In genomic region chr1:32266926-32267645, GRCh38 we compare ENCODE assay signal across 12 cellular contexts. TPM values are rescaled to one million over a fixed set of nuclear protein-coding genes. Genes with fewer than 3 reads are reported as not detected.
A peak's percentile ranks its signal among the peaks of the same experiment; 100 is the strongest.
DNase-seq lines count a peak whose midpoint lies in the region; ATAC-seq, FAIRE-seq and TF ChIP-seq lines count a peak whose summit lies in the region.
"Had no signal": no experiment of that assay in that cellular context is flagged by ENCODE, and none has a peak within 500 bp of the region (broad histone marks: within the 10 kb centered on the region; RNA-seq: fewer than 3 reads in every experiment).

No MANE protein-coding gene starts in this region.

- H3K4me1 Mint-ChIP-seq in activated naive CD4-positive, alpha-beta T cell treated with anti-CD3 and anti-CD28 coated beads for 36 hours (ENCODE audit: low read depth) = peaks cover 63% of the 10 kb centered on the region
- peaks cover 60% of the 10 kb centered on the region for H3K4me1 Mint-ChIP-seq in activated CD4-positive, alpha-beta memory T cell treated with anti-CD3 and anti-CD28 coated beads for 36 hours (ENCODE audit: low read depth)
- peaks cover 84% of the 10 kb centered on the region for H3K4me1 Mint-ChIP-seq in stimulated activated naive CD8-positive, alpha-beta T cell treated with anti-CD3 and anti-CD28 coated beads, Interleukin-15, amount 100 ng/mL, for 72 hours

- no peaks in the 10 kb centered on the region for H3K9me3 Mint-ChIP-seq in activated naive CD4-positive, alpha-beta T cell treated with anti-CD3 and anti-CD28 coated beads for 36 hours
- H3K9me3 Mint-ChIP-seq in activated CD4-positive, alpha-beta memory T cell treated with anti-CD3 and anti-CD28 coated beads for 36 hours = no peaks in the 10 kb centered on the region
- H3K9me3 Mint-ChIP-seq in stimulated activated naive CD8-positive, alpha-beta T cell treated with anti-CD3 and anti-CD28 coated beads, Interleukin-15, amount 100 ng/mL, for 72 hours = peaks cover 0 to 3% of the 10 kb centered on the region in 2 donors

- DNase-seq in activated naive CD4-positive, alpha-beta T cell treated with anti-CD3 and anti-CD28 coated beads for 36 hours = peak; percentile 64
- no peak for DNase-seq in activated naive CD4-positive, alpha-beta T cell (lab: John Stamatoyannopoulos, UW)
- peak; percentile 50 for DNase-seq in activated CD4-positive, alpha-beta memory T cell treated with anti-CD3 and anti-CD28 coated beads for 36 hours
- peak; percentile 60 for DNase-seq in fibroblast of pulmonary artery (ENCODE audit: low read depth)
- no peak for DNase-seq in stimulated activated naive CD8-positive, alpha-beta T cell treated with anti-CD3 and anti-CD28 coated beads, Interleukin-15, amount 100 ng/mL, for 72 hours
- DNase-seq in H54 (ENCODE audit: insufficient read length, low spot score) = no peak
- DNase-seq: MG63, NCI-H82, nucleus accumbens had no signal

- CTCF ChIA-PET in activated naive CD4-positive, alpha-beta T cell treated with anti-CD3 and anti-CD28 coated beads for 36 hours (lab: Charles Lee) = interaction anchor here (0.5 to 1.2 kb wide), 3 partner anchors 9 to 31 kb away, joined by 3 read pairs; partner anchors contain the start of gene LCK
- CTCF ChIA-PET in activated CD4-positive, alpha-beta memory T cell treated with anti-CD3 and anti-CD28 coated beads for 36 hours (lab: Charles Lee) = no interaction called here

- ATAC-seq in stimulated activated naive CD8-positive, alpha-beta T cell treated with anti-CD3 and anti-CD28 coated beads, Interleukin-15, amount 100 ng/mL, for 72 hours = peak; percentile 47
- ATAC-seq in HG03139 (IDR thresholded peaks at IDR 0.05; ENCODE audit: unreplicated experiment) (no peak), HG02798 (IDR thresholded peaks at IDR 0.05; ENCODE audit: poor library complexity, unreplicated experiment) (no peak)

- H3K36me3 Mint-ChIP-seq in activated naive CD4-positive, alpha-beta T cell treated with anti-CD3 and anti-CD28 coated beads for 36 hours (ENCODE audit: low read depth) = peaks cover 24% of the 10 kb centered on the region
- peaks cover 25% of the 10 kb centered on the region for H3K36me3 Mint-ChIP-seq in activated CD4-positive, alpha-beta memory T cell treated with anti-CD3 and anti-CD28 coated beads for 36 hours

- H3K27ac Mint-ChIP-seq in activated naive CD4-positive, alpha-beta T cell treated with anti-CD3 and anti-CD28 coated beads for 36 hours = peak overlapping the region; percentile 99
- peak overlapping the region; percentile 98 for H3K27ac Mint-ChIP-seq in activated CD4-positive, alpha-beta memory T cell treated with anti-CD3 and anti-CD28 coated beads for 36 hours
- H3K27ac Mint-ChIP-seq in stimulated activated naive CD8-positive, alpha-beta T cell treated with anti-CD3 and anti-CD28 coated beads, Interleukin-15, amount 100 ng/mL, for 72 hours = peak overlapping the region; percentile 81 to 97

- no peak for FAIRE-seq in H54 (lab: Jason Lieb, UNC)
- FAIRE-seq: endometrium had no signal

- no peak for TF ChIP-seq POLR2A in H54 (IDR thresholded peaks at IDR 0.05; ENCODE audit: low read depth, low read length)

- no peaks in the 10 kb centered on the region for H3K27me3 Mint-ChIP-seq in activated naive CD4-positive, alpha-beta T cell treated with anti-CD3 and anti-CD28 coated beads for 36 hours (ENCODE audit: low read depth)
- H3K27me3 Mint-ChIP-seq in activated CD4-positive, alpha-beta memory T cell treated with anti-CD3 and anti-CD28 coated beads for 36 hours = no peaks in the 10 kb centered on the region
- H3K27me3 Mint-ChIP-seq in stimulated activated naive CD8-positive, alpha-beta T cell treated with anti-CD3 and anti-CD28 coated beads, Interleukin-15, amount 100 ng/mL, for 72 hours = no peaks in the 10 kb centered on the region

- H3K4me3 ChIP-seq in fibroblast of pulmonary artery (replicated peaks; ENCODE audit: low read depth, low read length) = no peak overlapping the region
- H3K4me3 ChIP-seq: MG63 had no signal

- peak overlapping the region; percentile 50 for H3K4me3 Mint-ChIP-seq in activated naive CD4-positive, alpha-beta T cell treated with anti-CD3 and anti-CD28 coated beads for 36 hours
- H3K4me3 Mint-ChIP-seq in activated CD4-positive, alpha-beta memory T cell treated with anti-CD3 and anti-CD28 coated beads for 36 hours = peak overlapping the region; percentile 67
- peak overlapping the region; percentile 81 to 83 for H3K4me3 Mint-ChIP-seq in stimulated activated naive CD8-positive, alpha-beta T cell treated with anti-CD3 and anti-CD28 coated beads, Interleukin-15, amount 100 ng/mL, for 72 hours

- intact Hi-C loops in activated naive CD4-positive, alpha-beta T cell treated with anti-CD3 and anti-CD28 coated beads for 36 hours (cut with micrococcal nuclease) = loop anchor here (1.0 to 5.0 kb wide), 2 partner anchors 17 to 340 kb away; no protein-coding TSS in a partner anchor
- intact Hi-C loops in activated CD4-positive, alpha-beta memory T cell treated with anti-CD3 and anti-CD28 coated beads for 36 hours (cut with micrococcal nuclease) = no loop called here

- POLR2A ChIA-PET in activated CD4-positive, alpha-beta memory T cell treated with anti-CD3 and anti-CD28 coated beads for 36 hours (lab: Charles Lee) = no interaction called here

- TF ChIP-seq CTCF in fibroblast of pulmonary artery (IDR thresholded peaks at IDR 0.05; ENCODE audit: low read length, missing control alignments) = no peak

RNA-seq across cellular contexts. Expression of gene LCK, which starts 16.0 kb away (rescaled TPM):
- total RNA-seq in activated naive CD4-positive, alpha-beta T cell treated with anti-CD3 and anti-CD28 coated beads for 36 hours = 100 to 1,000 TPM; 156 to 164 TPM
- 100 to 1,000 TPM; 224 to 246 TPM for total RNA-seq in activated CD4-positive, alpha-beta memory T cell treated with anti-CD3 and anti-CD28 coated beads for 36 hours

RNA-seq across cellular contexts. Expression of gene FAM167B, which starts 20.1 kb away (rescaled TPM):
- total RNA-seq in activated naive CD4-positive, alpha-beta T cell treated with anti-CD3 and anti-CD28 coated beads for 36 hours = under 1 TPM; 0.38 to 0.42 TPM
- under 1 TPM; 0.68 to 0.69 TPM for total RNA-seq in activated CD4-positive, alpha-beta memory T cell treated with anti-CD3 and anti-CD28 coated beads for 36 hours

RNA-seq across cellular contexts. Expression of gene HDAC1, which starts 24.8 kb away (rescaled TPM):
- total RNA-seq in activated naive CD4-positive, alpha-beta T cell treated with anti-CD3 and anti-CD28 coated beads for 36 hours = 100 to 1,000 TPM; 111 to 120 TPM
- total RNA-seq in activated CD4-positive, alpha-beta memory T cell treated with anti-CD3 and anti-CD28 coated beads for 36 hours = 100 to 1,000 TPM; 136 to 139 TPM

RNA-seq across cellular contexts. Expression of gene EIF3I, which starts 44.9 kb away (rescaled TPM):
- 100 to 1,000 TPM; 382 to 391 TPM for total RNA-seq in activated naive CD4-positive, alpha-beta T cell treated with anti-CD3 and anti-CD28 coated beads for 36 hours
- 100 to 1,000 TPM; 297 to 299 TPM for total RNA-seq in activated CD4-positive, alpha-beta memory T cell treated with anti-CD3 and anti-CD28 coated beads for 36 hours

RNA-seq across cellular contexts. Expression of gene TMEM234, which starts 44.9 kb away (rescaled TPM):
- 1 to 10 TPM; 5.1 to 6.4 TPM for total RNA-seq in activated naive CD4-positive, alpha-beta T cell treated with anti-CD3 and anti-CD28 coated beads for 36 hours
- total RNA-seq in activated CD4-positive, alpha-beta memory T cell treated with anti-CD3 and anti-CD28 coated beads for 36 hours = 1 to 10 TPM; 7.8 to 9.9 TPM

Comparison
In these comparisons a context has a peak if more than half of its experiments do, and no peak if none do; other contexts are left out.
1. DNase-seq: peak in activated naive CD4-positive, alpha-beta T cell treated with anti-CD3 and anti-CD28 coated beads for 36 hours (single experiment), activated CD4-positive, alpha-beta memory T cell treated with anti-CD3 and anti-CD28 coated beads for 36 hours (single experiment) and fibroblast of pulmonary artery (single experiment); none in activated naive CD4-positive, alpha-beta T cell (0 of 4), stimulated activated naive CD8-positive, alpha-beta T cell treated with anti-CD3 and anti-CD28 coated beads, Interleukin-15, amount 100 ng/mL, for 72 hours (0 of 2) and H54 (single experiment).
2. Peak in every context shown above with its lines, with median percentiles within 50 percentile points of each other: H3K27ac Mint-ChIP-seq and H3K4me3 Mint-ChIP-seq.